In genomic region chr3:141094851-141095545, GRCh38 we compare ENCODE assay signal across 10 cellular contexts. TPM values are rescaled to one million over a fixed set of nuclear protein-coding genes. Genes with fewer than 3 reads are reported as not detected.
DNase-seq lines count a peak whose midpoint lies in the region; ATAC-seq and TF ChIP-seq lines count a peak whose summit lies in the region.
"Had no signal": no experiment of that assay in that cellular context is flagged by ENCODE, and none has a peak within 500 bp of the region (broad histone marks: within the 10 kb centered on the region; RNA-seq: fewer than 3 reads in every experiment).

No MANE protein-coding gene starts in this region.

- no peaks in the 10 kb centered on the region for H3K9me3 Mint-ChIP-seq in activated CD8-positive, alpha-beta T cell treated with anti-CD3 and anti-CD28 coated beads for 36 hours

- no peaks in the 10 kb centered on the region for H3K9me3 ChIP-seq in upper lobe of right lung

- H3K4me1 Mint-ChIP-seq in activated CD8-positive, alpha-beta T cell treated with anti-CD3 and anti-CD28 coated beads for 36 hours (ENCODE audit: low read depth) = no peaks in the 10 kb centered on the region

- CTCF ChIA-PET in activated CD8-positive, alpha-beta T cell treated with anti-CD3 and anti-CD28 coated beads for 36 hours (lab: Charles Lee) = interaction anchor here (0.9 to 1.0 kb wide), 3 partner anchors 10 to 97 kb away, joined by 3 to 4 read pairs (median 4); no protein-coding TSS in a partner anchor

- ATAC-seq in upper lobe of right lung (peak; percentile 30), HG03095 (IDR thresholded peaks at IDR 0.05; ENCODE audit: unreplicated experiment) (no peak)
- ATAC-seq in activated CD8-positive, alpha-beta T cell treated with anti-CD3 and anti-CD28 coated beads for 36 hours = no peak
- ATAC-seq: GM12878 had no signal

- DNase-seq in NCI-H1694 (lab: John Stamatoyannopoulos, UW) (peak; percentile 84), dermis blood vessel endothelial cell (peak; percentile 86), mesenteric fat pad (ENCODE audit: low spot score) (peak; percentile 88), upper lobe of right lung (no peak), OCI-M1 (lab: John Stamatoyannopoulos, UW) (no peak)
- DNase-seq in activated CD8-positive, alpha-beta T cell treated with anti-CD3 and anti-CD28 coated beads for 36 hours = no peak
- DNase-seq: stimulated activated CD4-positive, alpha-beta T cell treated with anti-CD3 and anti-CD28 coated beads, Interleukin-12 subunit alpha, Interleukin-12 subunit beta, amount 100 ng/mL, for 4 hours had no signal

- H3K36me3 ChIP-seq in upper lobe of right lung = no peaks in the 10 kb centered on the region

- H3K4me3 Mint-ChIP-seq in activated CD8-positive, alpha-beta T cell treated with anti-CD3 and anti-CD28 coated beads for 36 hours = no peak overlapping the region

- H3K27me3 Mint-ChIP-seq in activated CD8-positive, alpha-beta T cell treated with anti-CD3 and anti-CD28 coated beads for 36 hours = no peaks in the 10 kb centered on the region

- no peak overlapping the region for H3K27ac Mint-ChIP-seq in activated CD8-positive, alpha-beta T cell treated with anti-CD3 and anti-CD28 coated beads for 36 hours

- intact Hi-C loops in upper lobe of right lung (cut with DNase I) = no loop called here
- intact Hi-C loops in activated CD8-positive, alpha-beta T cell treated with anti-CD3 and anti-CD28 coated beads for 36 hours (cut with micrococcal nuclease) = no loop called here

- no peaks in the 10 kb centered on the region for H3K4me1 ChIP-seq in upper lobe of right lung

- POLR2A ChIA-PET in activated CD8-positive, alpha-beta T cell treated with anti-CD3 and anti-CD28 coated beads for 36 hours (lab: Charles Lee) = no interaction called here

- peak overlapping the region; percentile 60 for H3K27ac ChIP-seq in upper lobe of right lung

- no peaks in the 10 kb centered on the region for H3K27me3 ChIP-seq in upper lobe of right lung

- TF ChIP-seq CTCF in upper lobe of right lung (IDR thresholded peaks at IDR 0.05) = no peak
- no peak for TF ChIP-seq CTCF in activated CD8-positive, alpha-beta T cell treated with anti-CD3 and anti-CD28 coated beads for 36 hours (IDR thresholded peaks at IDR 0.05)

- H3K4me3 ChIP-seq in upper lobe of right lung = peak overlapping the region; percentile 8
- H3K4me3 ChIP-seq: GM12878 had no signal

- H3K36me3 Mint-ChIP-seq in activated CD8-positive, alpha-beta T cell treated with anti-CD3 and anti-CD28 coated beads for 36 hours (ENCODE audit: low read depth) = no peaks in the 10 kb centered on the region

RNA-seq across cellular contexts. Expression of gene SPSB4, which starts 43.9 kb away (rescaled TPM):
- 0.05 TPM in 1 of 2 replicates, not detected in the other for total RNA-seq in dermis blood vessel endothelial cell
- total RNA-seq in mesenteric fat pad = 1.1 TPM
- total RNA-seq in upper lobe of right lung = 1.2 TPM
- total RNA-seq in activated CD8-positive, alpha-beta T cell treated with anti-CD3 and anti-CD28 coated beads for 36 hours = not detected
- total RNA-seq: activated CD8-positive, alpha-beta memory T cell treated with anti-CD3 and anti-CD28 coated beads for 36 hours; GM12878 had no signal

Comparison
In these comparisons a context has a peak if more than half of its experiments do, and no peak if none do; other contexts are left out.
1. DNase-seq: peak in NCI-H1694 (single experiment), dermis blood vessel endothelial cell (single experiment) and mesenteric fat pad (single experiment); none in upper lobe of right lung (single experiment), activated CD8-positive, alpha-beta T cell treated with anti-CD3 and anti-CD28 coated beads for 36 hours (single experiment) and OCI-M1 (single experiment).